In the genomic region with DNA sequence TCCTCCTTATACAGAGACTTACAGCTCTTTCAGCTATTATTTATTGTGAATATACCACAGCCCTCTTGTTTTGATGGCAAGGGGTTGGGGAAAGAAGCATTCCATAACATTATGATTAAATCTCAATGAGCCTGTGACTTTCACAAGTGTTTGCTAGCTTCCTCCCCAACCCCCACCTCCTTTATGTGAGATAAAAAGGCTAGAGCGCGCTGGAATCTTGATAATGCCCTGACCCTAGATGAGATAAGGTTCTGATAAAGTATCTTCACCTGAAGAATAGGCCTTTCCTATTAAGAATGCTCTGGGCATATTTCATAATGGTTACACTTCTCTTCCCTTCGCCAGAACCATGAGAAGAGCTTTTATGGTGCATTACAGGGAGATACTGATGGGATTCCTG, we compare ENCODE assay signal across 8 cellular contexts.
"Had no signal": no experiment of that assay in that cellular context is flagged by ENCODE, and none has a peak within 500 bp of the region (broad histone marks: within the 10 kb centered on the region; RNA-seq: fewer than 3 reads in every experiment).

No MANE protein-coding gene starts in this region.

- H3K27me3 Mint-ChIP-seq: IgD-negative memory B cell had no signal

- H3K27ac ChIP-seq: HL-60, KMS-11 had no signal

- H3K4me3 Mint-ChIP-seq: IgD-negative memory B cell had no signal

- ATAC-seq: HepG2, K562 had no signal

- H3K27ac Mint-ChIP-seq: IgD-negative memory B cell had no signal

- H3K9me3 Mint-ChIP-seq: IgD-negative memory B cell had no signal

- H3K4me2 ChIP-seq: KMS-11 had no signal

- DNase-seq: IMR-90, KBM-7, KG1 had no signal

- H3K9ac ChIP-seq: KMS-11 had no signal

- H3K4me3 ChIP-seq: K562 had no signal
